ENCODE assay signal across 1 cellular context in the genomic region with DNA sequence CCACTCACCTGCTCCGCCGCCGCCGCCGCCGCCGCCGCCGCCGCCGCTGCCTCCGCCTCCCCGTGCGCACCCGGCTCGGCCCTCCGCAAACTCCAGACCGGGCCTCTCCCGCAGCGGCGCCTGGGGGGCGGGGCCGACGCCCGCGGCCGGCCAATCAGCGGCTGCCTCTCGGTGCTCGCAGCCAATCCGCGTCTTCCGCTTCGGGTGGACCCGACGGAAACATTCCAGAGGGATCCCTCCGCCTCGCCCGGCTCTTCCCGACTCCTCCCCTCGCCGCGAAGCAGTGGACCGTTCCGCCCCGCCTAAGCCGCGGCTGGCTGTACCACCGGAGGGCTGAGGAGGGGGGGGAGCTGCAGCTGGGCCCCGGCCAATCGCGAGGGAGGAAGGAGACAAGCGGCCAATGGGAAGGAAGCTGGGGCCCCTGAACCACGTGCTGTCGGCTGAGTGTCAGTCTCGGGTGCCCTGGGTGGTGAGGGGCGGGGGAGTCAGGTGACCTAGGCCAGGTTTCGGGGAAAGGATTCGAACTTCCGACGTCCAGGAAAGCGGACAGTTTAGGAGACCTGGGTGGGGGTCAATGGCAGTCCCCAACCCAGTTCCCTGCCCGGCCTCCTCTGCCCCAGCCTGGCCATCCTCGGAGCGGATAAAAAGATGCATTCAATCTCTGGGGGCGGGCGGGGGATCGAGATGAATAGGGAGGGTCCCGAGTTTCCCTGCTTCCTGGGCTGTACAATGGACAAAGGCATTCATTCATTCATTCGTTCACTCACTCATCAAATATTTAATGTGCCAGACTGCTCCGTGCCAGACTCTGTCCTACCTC.
A peak's percentile ranks its signal among the peaks of the same experiment; 100 is the strongest.
TF ChIP-seq lines count a peak whose summit lies in the region.

GIPC1 (minus strand) TSS at position 99 of the 820 bp plus-strand sequence. CDS start 13,151 bp downstream, outside the sequence.

TF ChIP-seq in K562, 482 proteins besides CTCF, POLR2A, EP300 and RAD21 (continued from another document and continues in another):
- TF ChIP-seq MGA (IDR thresholded peaks at IDR 0.05) = peak; percentile 94
- TF ChIP-seq CHCHD3 (CRISPR knock-in tag; IDR thresholded peaks at IDR 0.05) = no peak
- no peak for TF ChIP-seq ADNP (tag; IDR thresholded peaks at IDR 0.05)
- no peak for TF ChIP-seq ZNF57 (CRISPR knock-in tag; IDR thresholded peaks at IDR 0.05)
- no peak for TF ChIP-seq SMARCA4 (IDR thresholded peaks at IDR 0.05)
- TF ChIP-seq SREBF1 (IDR thresholded peaks at IDR 0.05; ENCODE audit: borderline replicate concordance, low read depth, low read length) = peak; percentile 95
- no peak for TF ChIP-seq NR2C2 (CRISPR knock-in tag; IDR thresholded peaks at IDR 0.05)
- TF ChIP-seq NR2C2 (tag; IDR thresholded peaks at IDR 0.05) = peak; percentile 54; the same call in 1 of the 2 replicates
- TF ChIP-seq OTX1 (CRISPR knock-in tag; IDR thresholded peaks at IDR 0.05) = peak; percentile 60; the same call in 1 of the 2 replicates
- TF ChIP-seq ZFPM2 (CRISPR knock-in tag; IDR thresholded peaks at IDR 0.05) = no peak
- peak; percentile 16; the same call in 1 of the 2 replicates for TF ChIP-seq C11orf30 (IDR thresholded peaks at IDR 0.05; ENCODE audit: low read depth)
- TF ChIP-seq PYGO2 (tag; IDR thresholded peaks at IDR 0.05) = no peak
- TF ChIP-seq RBM15 (IDR thresholded peaks at IDR 0.05; ENCODE audit: insufficient read depth, low read length) = no peak
- TF ChIP-seq TRIM28 (IDR thresholded peaks at IDR 0.05) = no peak
- TF ChIP-seq JUNB (CRISPR knock-in tag; conservative IDR thresholded peaks at IDR 0.05) = no peak
- peak; percentile 6; the same call in 1 of the 2 replicates for TF ChIP-seq ARID1B (IDR thresholded peaks at IDR 0.05)
- no peak for TF ChIP-seq CCAR2 (IDR thresholded peaks at IDR 0.05; ENCODE audit: low read depth, low read length)
- peak; percentile 85 to 99 for TF ChIP-seq TEAD1 (CRISPR knock-in tag; IDR thresholded peaks at IDR 0.05)
- peak in 1 of 2 experiments; percentile 64; a peak in 1 of 4 replicates for TF ChIP-seq RCOR1 (IDR thresholded peaks at IDR 0.05; ENCODE audit: borderline replicate concordance in 1 of 2, low read depth in 2 of 2, low read length in 2 of 2)
- TF ChIP-seq ELF4 (CRISPR knock-in tag; IDR thresholded peaks at IDR 0.05) = peak; percentile 76; the same call in 1 of the 2 replicates
- no peak for TF ChIP-seq PATZ1 (CRISPR knock-in tag; IDR thresholded peaks at IDR 0.05; ENCODE audit: borderline replicate concordance)
- no peak for TF ChIP-seq SRSF9 (IDR thresholded peaks at IDR 0.05; ENCODE audit: borderline replicate concordance, low read depth, low read length)
- no peak for TF ChIP-seq MBD1 (CRISPR knock-in tag; IDR thresholded peaks at IDR 0.05)
- no peak for TF ChIP-seq SRF (CRISPR knock-in tag; IDR thresholded peaks at IDR 0.05)
- TF ChIP-seq, protein P1, sequence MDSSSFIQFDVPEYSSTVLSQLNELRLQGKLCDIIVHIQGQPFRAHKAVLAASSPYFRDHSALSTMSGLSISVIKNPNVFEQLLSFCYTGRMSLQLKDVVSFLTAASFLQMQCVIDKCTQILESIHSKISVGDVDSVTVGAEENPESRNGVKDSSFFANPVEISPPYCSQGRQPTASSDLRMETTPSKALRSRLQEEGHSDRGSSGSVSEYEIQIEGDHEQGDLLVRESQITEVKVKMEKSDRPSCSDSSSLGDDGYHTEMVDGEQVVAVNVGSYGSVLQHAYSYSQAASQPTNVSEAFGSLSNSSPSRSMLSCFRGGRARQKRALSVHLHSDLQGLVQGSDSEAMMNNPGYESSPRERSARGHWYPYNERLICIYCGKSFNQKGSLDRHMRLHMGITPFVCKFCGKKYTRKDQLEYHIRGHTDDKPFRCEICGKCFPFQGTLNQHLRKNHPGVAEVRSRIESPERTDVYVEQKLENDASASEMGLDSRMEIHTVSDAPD (CRISPR knock-in tag; IDR thresholded peaks at IDR 0.05) = no peak
- TF ChIP-seq MIER1 (IDR thresholded peaks at IDR 0.05; ENCODE audit: low read depth) = no peak
- no peak for TF ChIP-seq ATF1 (CRISPR knock-in tag; IDR thresholded peaks at IDR 0.05)
- TF ChIP-seq ATF1 (tag; IDR thresholded peaks at IDR 0.05) = peak; percentile 83
- TF ChIP-seq MTA3 (IDR thresholded peaks at IDR 0.05; ENCODE audit: borderline replicate concordance) = peak; percentile 84; the same call in 1 of the 2 replicates
- TF ChIP-seq MCM5 (IDR thresholded peaks at IDR 0.05; ENCODE audit: low read depth) = no peak
- TF ChIP-seq RBM34 (IDR thresholded peaks at IDR 0.05; ENCODE audit: borderline replicate concordance, insufficient read depth, low read length) = no peak
- peak; percentile 93 for TF ChIP-seq MAX (CRISPR knock-in tag; IDR thresholded peaks at IDR 0.05)
- no peak for TF ChIP-seq POLR3G (IDR thresholded peaks at IDR 0.05; ENCODE audit: extremely low read depth, insufficient read length, insufficient replicate concordance)
- no peak; the same call in 1 of the 2 replicates for TF ChIP-seq CBX1 (IDR thresholded peaks at IDR 0.05; ENCODE audit: low read depth)
- no peak for TF ChIP-seq IRF2 (CRISPR knock-in tag; IDR thresholded peaks at IDR 0.05)
- TF ChIP-seq ZSCAN29 (IDR thresholded peaks at IDR 0.05) = no peak
- no peak for TF ChIP-seq CEBPB (tag; IDR thresholded peaks at IDR 0.05)
- TF ChIP-seq, protein P2, sequence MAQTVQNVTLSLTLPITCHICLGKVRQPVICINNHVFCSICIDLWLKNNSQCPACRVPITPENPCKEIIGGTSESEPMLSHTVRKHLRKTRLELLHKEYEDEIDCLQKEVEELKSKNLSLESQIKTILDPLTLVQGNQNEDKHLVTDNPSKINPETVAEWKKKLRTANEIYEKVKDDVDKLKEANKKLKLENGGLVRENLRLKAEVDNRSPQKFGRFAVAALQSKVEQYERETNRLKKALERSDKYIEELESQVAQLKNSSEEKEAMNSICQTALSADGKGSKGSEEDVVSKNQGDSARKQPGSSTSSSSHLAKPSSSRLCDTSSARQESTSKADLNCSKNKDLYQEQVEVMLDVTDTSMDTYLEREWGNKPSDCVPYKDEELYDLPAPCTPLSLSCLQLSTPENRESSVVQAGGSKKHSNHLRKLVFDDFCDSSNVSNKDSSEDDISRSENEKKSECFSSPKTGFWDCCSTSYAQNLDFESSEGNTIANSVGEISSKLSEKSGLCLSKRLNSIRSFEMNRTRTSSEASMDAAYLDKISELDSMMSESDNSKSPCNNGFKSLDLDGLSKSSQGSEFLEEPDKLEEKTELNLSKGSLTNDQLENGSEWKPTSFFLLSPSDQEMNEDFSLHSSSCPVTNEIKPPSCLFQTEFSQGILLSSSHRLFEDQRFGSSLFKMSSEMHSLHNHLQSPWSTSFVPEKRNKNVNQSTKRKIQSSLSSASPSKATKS (CRISPR knock-in tag; IDR thresholded peaks at IDR 0.05) = no peak
- TF ChIP-seq ZNF239 (CRISPR knock-in tag; IDR thresholded peaks at IDR 0.05) = no peak
- TF ChIP-seq CTBP1 (IDR thresholded peaks at IDR 0.05; ENCODE audit: borderline replicate concordance) = peak; percentile 97
- TF ChIP-seq HSF4 (CRISPR knock-in tag; IDR thresholded peaks at IDR 0.05; ENCODE audit: borderline replicate concordance) = no peak
- TF ChIP-seq FIP1L1 (IDR thresholded peaks at IDR 0.05; ENCODE audit: low read depth, low read length, poor library complexity, severe bottlenecking) = peak; percentile 60
- TF ChIP-seq CXXC5 (CRISPR knock-in tag; IDR thresholded peaks at IDR 0.05) = peak; percentile 94
- peak; percentile 77 for TF ChIP-seq POLR2G (IDR thresholded peaks at IDR 0.05; ENCODE audit: low read depth, low read length)
- no peak for TF ChIP-seq HOXB6 (CRISPR knock-in tag; IDR thresholded peaks at IDR 0.05; ENCODE audit: borderline replicate concordance)
